Comparison of ENCODE assay signal across 10 cellular contexts in the genomic region with DNA sequence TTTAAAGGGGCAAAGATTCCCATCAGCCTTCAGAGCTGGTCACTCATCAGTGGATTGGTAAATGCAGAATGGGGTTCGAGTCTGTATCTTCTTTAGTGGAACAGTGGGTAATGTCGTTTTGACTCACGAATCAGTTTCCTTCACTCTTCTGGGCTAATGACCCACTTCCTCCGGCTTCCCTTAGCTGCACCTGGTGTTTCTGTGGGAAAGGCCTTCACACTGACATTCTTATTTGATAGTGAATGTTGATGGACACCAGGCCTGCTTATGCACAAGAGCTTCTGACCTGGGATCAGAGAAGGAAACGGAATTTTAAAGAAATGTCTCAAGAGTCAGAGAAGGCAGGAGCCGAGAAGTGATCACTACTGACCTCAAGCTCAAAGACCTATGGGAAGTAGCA.
"Had no signal": no experiment of that assay in that cellular context is flagged by ENCODE, and none has a peak within 500 bp of the region (broad histone marks: within the 10 kb centered on the region; RNA-seq: fewer than 3 reads in every experiment).

No MANE protein-coding gene starts in this region.

- ATAC-seq: GM23338, HCT116 had no signal

- H3K4me3 Mint-ChIP-seq: GM23338, H9, HFFc6 had no signal

- DNase-seq: GM23248, GOT3, H7, H9, HCEC 1CT, HFFc6 had no signal

- FAIRE-seq: H1, H54 had no signal

- H3K27ac Mint-ChIP-seq: GM23338, H9, HFFc6 had no signal

- H3K4me1 Mint-ChIP-seq: GM23338 had no signal
